Comparison of ENCODE assay signal across 11 cellular contexts in the genomic region with DNA sequence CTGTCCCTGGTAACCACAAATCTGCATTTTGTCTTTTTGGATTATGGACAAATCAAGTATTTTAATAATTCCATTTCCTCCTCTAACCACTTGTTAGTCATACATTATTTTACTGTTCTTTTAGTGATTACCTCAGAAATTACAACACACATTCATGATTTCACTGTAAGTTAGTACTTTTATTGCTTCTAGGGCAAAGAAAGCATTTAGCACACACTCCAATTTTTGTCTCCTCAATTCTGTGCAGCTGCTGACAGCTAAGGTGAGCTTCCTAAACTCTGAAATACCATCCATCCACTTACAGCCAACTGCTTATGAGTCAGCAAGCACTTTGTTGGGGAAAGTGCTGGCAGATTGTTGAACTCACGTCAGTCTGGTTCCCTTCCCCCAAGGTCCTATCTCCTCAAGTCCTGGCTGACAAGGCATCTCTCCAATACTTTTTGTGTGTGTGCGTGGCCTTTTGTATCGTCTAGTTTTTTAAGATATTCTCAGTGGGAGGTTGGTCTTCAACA. TPM values are rescaled to one million over a fixed set of nuclear protein-coding genes. Genes with fewer than 3 reads are reported as not detected.
DNase-seq lines count a peak whose midpoint lies in the region; ATAC-seq and TF ChIP-seq lines count a peak whose summit lies in the region.
"Had no signal": no experiment of that assay in that cellular context is flagged by ENCODE, and none has a peak within 500 bp of the region (broad histone marks: within the 10 kb centered on the region; RNA-seq: fewer than 3 reads in every experiment).

No MANE protein-coding gene starts in this region.

- H3K27me3 ChIP-seq in left ventricle myocardium inferior (ENCODE audit: low read depth): no peaks in the 10 kb centered on the region
- H3K27me3 ChIP-seq in uterus: no peaks in the 10 kb centered on the region

- no peaks in the 10 kb centered on the region for H3K4me1 ChIP-seq in left ventricle myocardium inferior
- no peaks in the 10 kb centered on the region for H3K4me1 ChIP-seq in uterus

- ATAC-seq in Right ventricle myocardium inferior (peak; percentile 50), SK-N-SH treated with all-trans-retinoic acid at 6 μM for 48 hours (no peak), HG03175 (IDR thresholded peaks at IDR 0.05; ENCODE audit: unreplicated experiment) (no peak), GM18519 (IDR thresholded peaks at IDR 0.05; ENCODE audit: low FRiP score, unreplicated experiment) (no peak)

- H3K27ac ChIP-seq in left ventricle myocardium inferior (replicated peaks): no peak overlapping the region
- H3K27ac ChIP-seq in uterus: no peak overlapping the region

- intact Hi-C loops in Right ventricle myocardium inferior (cut with DNase I): no loop called here
- intact Hi-C loops in left ventricle myocardium inferior (cut with micrococcal nuclease): loop anchor here (2.0 kb wide), 1 partner anchor 69 kb away; no protein-coding TSS in a partner anchor
- intact Hi-C loops in uterus (cut with DNase I; ENCODE audit: low total_unique reads): no loop called here

- DNase-seq in Right ventricle myocardium inferior (ENCODE audit: missing footprints) (no peak), left ventricle myocardium inferior (no peak), fibroblast of villous mesenchyme (ENCODE audit: low read depth) (peak; percentile 44), uterus (peak; percentile 33 to 34), putamen (ENCODE audit: low spot score) (no peak)
- DNase-seq: right cardiac atrium, T-helper 9 cell had no signal

- H3K4me3 ChIP-seq in left ventricle myocardium inferior: no peak overlapping the region
- no peak overlapping the region for H3K4me3 ChIP-seq in fibroblast of villous mesenchyme (ENCODE audit: low read depth, low read length)
- no peak overlapping the region for H3K4me3 ChIP-seq in uterus

- TF ChIP-seq CTCF in left ventricle myocardium inferior (IDR thresholded peaks at IDR 0.05; ENCODE audit: borderline replicate concordance) (no peak), fibroblast of villous mesenchyme (IDR thresholded peaks at IDR 0.05; ENCODE audit: insufficient read depth, low read depth, low read length) (no peak), uterus (IDR thresholded peaks at IDR 0.05) (no peak)

- H3K9me3 ChIP-seq in left ventricle myocardium inferior (replicated peaks) (peaks cover 16% of the 10 kb centered on the region), uterus (no peaks in the 10 kb centered on the region)

- H3K36me3 ChIP-seq in left ventricle myocardium inferior: no peaks in the 10 kb centered on the region
- H3K36me3 ChIP-seq in uterus: no peaks in the 10 kb centered on the region

- no peak for TF ChIP-seq POLR2A in uterus (IDR thresholded peaks at IDR 0.05)

TF ChIP-seq in SK-N-SH treated with all-trans-retinoic acid at 6 μM for 48 hours, 23 proteins besides CTCF, POLR2A, EP300 and RAD21:
- TF ChIP-seq ISL1 (CRISPR knock-in tag; IDR thresholded peaks at IDR 0.05): peak; percentile 48
- TF ChIP-seq POU6F1 (CRISPR knock-in tag; IDR thresholded peaks at IDR 0.05; ENCODE audit: borderline replicate concordance, low read depth): no peak
- TF ChIP-seq TOX (CRISPR knock-in tag; IDR thresholded peaks at IDR 0.05; ENCODE audit: borderline replicate concordance): no peak

RNA-seq across cellular contexts. Expression of gene TNFAIP8L3, which starts 49.4 kb away (rescaled TPM):
- total RNA-seq in Right ventricle myocardium inferior: 8.5 TPM
- total RNA-seq in left ventricle myocardium inferior: 6.0 TPM
- 0.43 and 0.64 TPM in 2 replicates for total RNA-seq in fibroblast of villous mesenchyme
- 100 to 1,000 TPM in 1 of 4 donors, 10 to 100 TPM in 3; 20.0 to 173 (median 43.2) TPM for total RNA-seq in uterus
- total RNA-seq: B cell had no signal

Comparison
In these comparisons a context has a peak if more than half of its experiments do, and no peak if none do; other contexts are left out.
1. DNase-seq: peak in fibroblast of villous mesenchyme (single experiment) and uterus (2 of 2); none in Right ventricle myocardium inferior (single experiment), left ventricle myocardium inferior (single experiment) and putamen (single experiment).